ENCODE assay signal across 20 cellular contexts in genomic region chr1:17671741-17672140, GRCh38.
A peak's percentile ranks its signal among the peaks of the same experiment; 100 is the strongest.
DNase-seq lines count a peak whose midpoint lies in the region; ATAC-seq lines count a peak whose summit lies in the region.
"Had no signal": no experiment of that assay in that cellular context is flagged by ENCODE, and none has a peak within 500 bp of the region (broad histone marks: within the 10 kb centered on the region; RNA-seq: fewer than 3 reads in every experiment).

No MANE protein-coding gene starts in this region.

- H3K36me3 ChIP-seq in SK-N-MC (ENCODE audit: insufficient read depth, low read length): no peaks in the 10 kb centered on the region
- H3K36me3 ChIP-seq: uterus had no signal

- no peak overlapping the region for H3K27ac Mint-ChIP-seq in activated naive CD4-positive, alpha-beta T cell treated with anti-CD3 and anti-CD28 coated beads for 36 hours
- H3K27ac Mint-ChIP-seq: activated CD8-positive, alpha-beta T cell treated with anti-CD3 and anti-CD28 coated beads for 36 hours; activated T-helper 1 cell treated with anti-CD3 and anti-CD28 coated beads, Interleukin-12 subunit alpha, Interleukin-12 subunit beta, Interleukin-2, Interleukin-4 antibody, amounts not matched to agents 30 ng/mL and 10 ng/mL and 1 ng/mL, durations not matched to agents 14 hours and 24 hours and 36 hours; naive thymus-derived CD8-positive, alpha-beta T cell had no signal

- H3K4me3 ChIP-seq in SK-N-MC: no peak overlapping the region
- H3K4me3 ChIP-seq: adrenal gland, hepatocyte, sigmoid colon, uterus had no signal

- CTCF ChIA-PET in activated naive CD4-positive, alpha-beta T cell treated with anti-CD3 and anti-CD28 coated beads for 36 hours (lab: Charles Lee): no interaction called here

- H3K27me3 Mint-ChIP-seq in activated naive CD4-positive, alpha-beta T cell treated with anti-CD3 and anti-CD28 coated beads for 36 hours (ENCODE audit: low read depth): no peaks in the 10 kb centered on the region
- H3K27me3 Mint-ChIP-seq: activated CD8-positive, alpha-beta T cell treated with anti-CD3 and anti-CD28 coated beads for 36 hours had no signal

- H3K4me1 Mint-ChIP-seq in activated naive CD4-positive, alpha-beta T cell treated with anti-CD3 and anti-CD28 coated beads for 36 hours (ENCODE audit: low read depth): no peaks in the 10 kb centered on the region
- H3K4me1 Mint-ChIP-seq: naive thymus-derived CD8-positive, alpha-beta T cell had no signal

- H3K9ac ChIP-seq in SK-N-MC (ENCODE audit: insufficient read length): no peak overlapping the region

- no peak overlapping the region for H3K4me3 Mint-ChIP-seq in activated naive CD4-positive, alpha-beta T cell treated with anti-CD3 and anti-CD28 coated beads for 36 hours
- H3K4me3 Mint-ChIP-seq: activated CD8-positive, alpha-beta T cell treated with anti-CD3 and anti-CD28 coated beads for 36 hours; activated T-helper 1 cell treated with anti-CD3 and anti-CD28 coated beads, Interleukin-12 subunit alpha, Interleukin-12 subunit beta, Interleukin-2, Interleukin-4 antibody, amounts not matched to agents 30 ng/mL and 10 ng/mL and 1 ng/mL, durations not matched to agents 14 hours and 24 hours and 36 hours; naive thymus-derived CD8-positive, alpha-beta T cell had no signal

- no peaks in the 10 kb centered on the region for H3K9me3 Mint-ChIP-seq in activated naive CD4-positive, alpha-beta T cell treated with anti-CD3 and anti-CD28 coated beads for 36 hours
- H3K9me3 Mint-ChIP-seq: activated CD8-positive, alpha-beta T cell treated with anti-CD3 and anti-CD28 coated beads for 36 hours; activated T-helper 1 cell treated with anti-CD3 and anti-CD28 coated beads, Interleukin-12 subunit alpha, Interleukin-12 subunit beta, Interleukin-2, Interleukin-4 antibody, amounts not matched to agents 30 ng/mL and 10 ng/mL and 1 ng/mL, durations not matched to agents 14 hours and 24 hours and 36 hours; naive thymus-derived CD8-positive, alpha-beta T cell had no signal

- DNase-seq in NCI-H2227 (lab: John Stamatoyannopoulos, UW; ENCODE audit: unreplicated experiment) (peak; percentile 29), NCI-H2227 treated with DMSO at 0.1 percent for 48 hours (lab: John Stamatoyannopoulos, UW) (no peak), SK-N-MC (ENCODE audit: low read depth, low spot score) (no peak), iPS-NIHi11 (ENCODE audit: low spot score) (peak; percentile 55), NCI-H2081 (lab: John Stamatoyannopoulos, UW) (no peak), activated gamma-delta T cell (lab: John Stamatoyannopoulos, UW) (no peak)
- DNase-seq in activated naive CD4-positive, alpha-beta T cell treated with anti-CD3 and anti-CD28 coated beads for 36 hours: no peak
- DNase-seq: ACHN; activated CD8-positive, alpha-beta T cell treated with anti-CD3 and anti-CD28 coated beads for 36 hours; adrenal gland; Caco-2; erythroblast; naive thymus-derived CD8-positive, alpha-beta T cell; NK-92 treated with Interleukin-12 subunit alpha and Interleukin-12 subunit beta, amount 100 ng/mL, for 24 hours; sigmoid colon; stimulated activated CD4-positive, alpha-beta T cell treated with anti-CD3 and anti-CD28 coated beads, Interleukin-4, amount 100 ng/mL, for 24 hours; uterus had no signal

- no peak for ATAC-seq in GM21447 (IDR thresholded peaks at IDR 0.05; ENCODE audit: unreplicated experiment)
- ATAC-seq: activated CD8-positive, alpha-beta T cell treated with anti-CD3 and anti-CD28 coated beads for 36 hours; naive thymus-derived CD8-positive, alpha-beta T cell had no signal

- H3K36me3 Mint-ChIP-seq in activated naive CD4-positive, alpha-beta T cell treated with anti-CD3 and anti-CD28 coated beads for 36 hours (ENCODE audit: low read depth): no peaks in the 10 kb centered on the region
- H3K36me3 Mint-ChIP-seq: naive thymus-derived CD8-positive, alpha-beta T cell had no signal

- no peaks in the 10 kb centered on the region for H3K9me3 ChIP-seq in SK-N-MC (ENCODE audit: low read depth, low read length)
- H3K9me3 ChIP-seq: adrenal gland, Caco-2, sigmoid colon, uterus had no signal

- peak overlapping the region; percentile 26; the same call in 1 of the 2 replicates for H3K27ac ChIP-seq in SK-N-MC
- H3K27ac ChIP-seq: hepatocyte, uterus had no signal

- intact Hi-C loops in activated naive CD4-positive, alpha-beta T cell treated with anti-CD3 and anti-CD28 coated beads for 36 hours (cut with micrococcal nuclease): no loop called here

Comparison
In these comparisons a context has a peak if more than half of its experiments do, and no peak if none do; other contexts are left out.
1. DNase-seq: peak in NCI-H2227 (single experiment) and iPS-NIHi11 (single experiment); none in NCI-H2227 treated with DMSO at 0.1 percent for 48 hours (single experiment), SK-N-MC (single experiment), NCI-H2081 (0 of 2), activated gamma-delta T cell (single experiment) and activated naive CD4-positive, alpha-beta T cell treated with anti-CD3 and anti-CD28 coated beads for 36 hours (single experiment).